Comparison of ENCODE assay signal across 14 cellular contexts in the genomic region with DNA sequence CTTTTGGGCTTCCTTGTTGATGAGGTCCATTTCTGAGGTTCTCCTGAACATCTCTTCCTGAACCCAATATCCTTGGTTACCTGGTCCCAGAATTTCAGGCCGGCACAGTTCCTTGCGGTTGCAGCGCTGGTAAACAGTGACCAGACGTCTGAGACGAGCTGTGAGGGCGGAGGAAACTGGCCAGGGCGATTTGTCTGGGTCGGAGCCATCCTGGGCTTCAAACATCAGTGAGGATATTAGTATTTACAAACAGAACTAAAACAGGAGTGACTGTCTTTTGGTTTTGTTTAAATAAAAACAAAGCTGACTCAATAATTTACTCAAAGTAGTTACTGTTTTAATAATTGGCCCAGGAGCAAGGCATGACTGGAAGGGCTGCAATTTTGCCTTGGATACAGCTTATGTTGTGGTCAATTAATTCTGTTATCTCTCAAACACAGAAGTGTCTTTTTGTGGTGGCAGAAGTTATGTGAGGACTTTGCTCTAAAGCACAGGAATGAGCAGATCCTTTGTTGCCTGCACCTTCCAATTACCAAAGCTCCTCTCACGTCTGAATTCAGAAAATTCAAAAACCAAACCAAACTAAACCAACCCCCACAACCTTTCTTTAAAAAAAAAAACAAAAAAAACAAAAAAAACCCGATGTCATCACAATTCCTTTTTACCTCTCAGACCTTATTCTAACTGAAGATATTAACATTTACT. TPM values are rescaled to one million over a fixed set of nuclear protein-coding genes. Genes with fewer than 3 reads are reported as not detected.
DNase-seq lines count a peak whose midpoint lies in the region; TF ChIP-seq lines count a peak whose summit lies in the region.
"Had no signal": no experiment of that assay in that cellular context is flagged by ENCODE, and none has a peak within 500 bp of the region (broad histone marks: within the 10 kb centered on the region; RNA-seq: fewer than 3 reads in every experiment).

No MANE protein-coding gene starts in this region.

- peak overlapping the region; percentile 27 for H3K27ac Mint-ChIP-seq in Caco-2 (ENCODE audit: unreplicated experiment)
- H3K27ac Mint-ChIP-seq: activated B cell treated with CpG ODN at 0.5 μM for 24 hours; activated naive CD4-positive, alpha-beta T cell treated with anti-CD3 and anti-CD28 coated beads for 36 hours; GM23338 had no signal

- H3K4me3 ChIP-seq in Caco-2 (ENCODE audit: low read depth, low read length): no peak overlapping the region
- H3K4me3 ChIP-seq: GM23338 had no signal

- CTCF ChIA-PET in Caco-2 (lab: Charles Lee): interaction anchor here (0.7 kb wide), 1 partner anchor 437 kb away, joined by 5 read pairs; no protein-coding TSS in a partner anchor

- no peaks in the 10 kb centered on the region for H3K9me3 ChIP-seq in Caco-2
- H3K9me3 ChIP-seq: neutrophil had no signal

- no TSS peak for BruUV-seq in Caco-2 (replicated peaks; lab: Mats Ljungman, UMichigan)

- in situ Hi-C loops in G401 (cut with HindIII; ENCODE audit: low sequenced_read_pairs): no loop called here

- H3K27me3 ChIP-seq in Caco-2 (replicated peaks; ENCODE audit: control insufficient read depth, insufficient read depth, low read length): no peaks in the 10 kb centered on the region
- H3K27me3 ChIP-seq: brain microvascular endothelial cell, neutrophil had no signal

- no peak overlapping the region for H3K4me3 Mint-ChIP-seq in Caco-2 (ENCODE audit: unreplicated experiment)
- H3K4me3 Mint-ChIP-seq: activated B cell treated with CpG ODN at 0.5 μM for 24 hours; activated naive CD4-positive, alpha-beta T cell treated with anti-CD3 and anti-CD28 coated beads for 36 hours; GM23338 had no signal

- POLR2A ChIA-PET in Caco-2 (lab: Charles Lee): interaction anchor here (0.5 kb wide), 1 partner anchor 85 kb away, joined by 4 read pairs; no protein-coding TSS in a partner anchor

- H3K27ac ChIP-seq in caudate nucleus (ENCODE audit: low read depth, low read length): no peak overlapping the region
- H3K27ac ChIP-seq: brain microvascular endothelial cell, neutrophil had no signal

- DNase-seq in Caco-2 (no peak), OCI-M1 (lab: John Stamatoyannopoulos, UW) (peak; percentile 94), fibroblast of gingiva (ENCODE audit: low read depth) (peak; percentile 33), renal cortical epithelial cell (ENCODE audit: low read depth) (peak; percentile 43), G401 (ENCODE audit: low spot score) (no peak), NCI-H748 (lab: John Stamatoyannopoulos, UW; ENCODE audit: unreplicated experiment) (no peak), caudate nucleus (lab: John Stamatoyannopoulos, UW) (no peak)
- DNase-seq: activated B cell treated with CpG ODN at 0.5 μM for 24 hours; activated naive CD4-positive, alpha-beta T cell treated with anti-CD3 and anti-CD28 coated beads for 36 hours; brain microvascular endothelial cell; NCI-H1105 treated with DMSO at 0.1 percent for 48 hours; stimulated activated CD4-positive, alpha-beta T cell treated with anti-CD3 and anti-CD28 coated beads, Interleukin-15, amount 100 ng/mL, for 24 hours had no signal

- no peak for TF ChIP-seq CTCF in Caco-2 (IDR thresholded peaks at IDR 0.05; ENCODE audit: insufficient read depth in 1 of 2, low read depth in 1 of 2, low read length in 1 of 2, severe bottlenecking in 1 of 2, unreplicated experiment in 1 of 2)

- H3K27me3 Mint-ChIP-seq in Caco-2 (ENCODE audit: insufficient read depth, unreplicated experiment): no peaks in the 10 kb centered on the region
- H3K27me3 Mint-ChIP-seq: activated B cell treated with CpG ODN at 0.5 μM for 24 hours had no signal

- peaks cover 30% of the 10 kb centered on the region for H3K4me1 ChIP-seq in Caco-2

- intact Hi-C loops in Caco-2 (cut with micrococcal nuclease; ENCODE audit: unreplicated experiment): no loop called here

- peaks cover 26% of the 10 kb centered on the region for H3K4me1 Mint-ChIP-seq in Caco-2 (ENCODE audit: low read depth, unreplicated experiment)
- H3K4me1 Mint-ChIP-seq: activated B cell treated with CpG ODN at 0.5 μM for 24 hours, GM23338 had no signal

- peaks cover 75% of the 10 kb centered on the region for H3K36me3 Mint-ChIP-seq in Caco-2 (ENCODE audit: insufficient read depth, unreplicated experiment)

- H3K9me3 Mint-ChIP-seq in Caco-2 (ENCODE audit: unreplicated experiment): no peaks in the 10 kb centered on the region
- H3K9me3 Mint-ChIP-seq: activated B cell treated with CpG ODN at 0.5 μM for 24 hours; activated naive CD4-positive, alpha-beta T cell treated with anti-CD3 and anti-CD28 coated beads for 36 hours; GM23338 had no signal

- peaks cover 16% of the 10 kb centered on the region for H3K36me3 ChIP-seq in Caco-2 (ENCODE audit: control insufficient read depth, insufficient read depth, low read length)

RNA-seq across cellular contexts. Expression of gene EMILIN3, which starts 58.7 kb away (rescaled TPM):
- 0.50 and 0.51 TPM in 2 replicates for total RNA-seq in Caco-2 (2022)
- not detected in 2 replicates for total RNA-seq in renal cortical epithelial cell
- total RNA-seq in G401 (2014; rRNA removed; shearing (Covaris generic)): 0.71 TPM in 1 of 2 replicates, not detected in the other
- total RNA-seq: activated B cell treated with CpG ODN at 0.5 μM for 24 hours; activated naive CD4-positive, alpha-beta T cell treated with anti-CD3 and anti-CD28 coated beads for 36 hours had no signal

Comparison
In these comparisons a context has a peak if more than half of its experiments do, and no peak if none do; other contexts are left out.
1. DNase-seq: peak in OCI-M1 (single experiment), fibroblast of gingiva (single experiment) and renal cortical epithelial cell (single experiment); none in Caco-2 (0 of 2), G401 (single experiment), NCI-H748 (single experiment) and caudate nucleus (0 of 61).